In genomic region chr17:80827646-80828643, GRCh38 we compare ENCODE assay signal across 7 cellular contexts.
DNase-seq lines count a peak whose midpoint lies in the region; ATAC-seq and TF ChIP-seq lines count a peak whose summit lies in the region.

No MANE protein-coding gene starts in this region.

- peak overlapping the region; percentile 60 for H3K4me2 ChIP-seq in GM23338

- peak overlapping the region; percentile 69; the same call in 1 of the 2 replicates for H3K27ac ChIP-seq in GM23338 (ENCODE audit: low read depth)

- DNase-seq in GM23338 (ENCODE audit: low spot score): peak; percentile 64
- DNase-seq in NCI-H1417 (lab: John Stamatoyannopoulos, UW): peak; percentile 85 to 86 (median 86)
- peak; percentile 30 for DNase-seq in nephron progenitor cell
- no peak for DNase-seq in foreskin fibroblast
- no peak for DNase-seq in NAMALWA (ENCODE audit: low spot score)

- no peaks in the 10 kb centered on the region for H3K27me3 ChIP-seq in GM23338 (ENCODE audit: insufficient read depth)

- H3K36me3 ChIP-seq in GM23338 (ENCODE audit: insufficient read depth): no peaks in the 10 kb centered on the region

- H3K9me3 Mint-ChIP-seq in GM23338: no peaks in the 10 kb centered on the region
- H3K9me3 Mint-ChIP-seq in brain: peaks cover 0 to 8% (median 7%) of the 10 kb centered on the region in 5 experiments
- H3K9me3 Mint-ChIP-seq in nephron progenitor cell: peaks cover 3% of the 10 kb centered on the region

- no peak overlapping the region for H2AFZ ChIP-seq in GM23338

- H3K27me3 Mint-ChIP-seq in GM23338 (ENCODE audit: insufficient read depth, low read depth, poor library complexity): peaks cover 15% of the 10 kb centered on the region
- peaks cover 5% of the 10 kb centered on the region for H3K27me3 Mint-ChIP-seq in brain
- peaks cover 15% of the 10 kb centered on the region for H3K27me3 Mint-ChIP-seq in nephron progenitor cell (ENCODE audit: low read depth, poor library complexity)

- no peaks in the 10 kb centered on the region for H4K20me1 ChIP-seq in GM23338 (replicated peaks; ENCODE audit: insufficient read depth)

- H3K27ac Mint-ChIP-seq in GM23338 (peak overlapping the region; percentile 76; the same call in 1 of the 2 replicates), brain (peak overlapping the region in 3 of 5 experiments; percentile 77 to 98 (median 83)), nephron progenitor cell (no peak overlapping the region)

- H3K79me2 ChIP-seq in GM23338 (replicated peaks; ENCODE audit: insufficient read depth): no peaks in the 10 kb centered on the region

- H3K4me1 ChIP-seq in GM23338 (ENCODE audit: insufficient read depth): peaks cover 14% of the 10 kb centered on the region; the same call in 1 of the 2 replicates

- peaks cover 12% of the 10 kb centered on the region; the same call in 2 of the 3 replicates for H3K36me3 Mint-ChIP-seq in GM23338 (ENCODE audit: low read depth)
- peaks cover 33% of the 10 kb centered on the region for H3K36me3 Mint-ChIP-seq in brain
- peaks cover 44% of the 10 kb centered on the region for H3K36me3 Mint-ChIP-seq in nephron progenitor cell (ENCODE audit: low read depth)

- TF ChIP-seq CTCF in GM23338 (conservative IDR thresholded peaks at IDR 0.05; ENCODE audit: low read depth in 2 of 2) (no peak), brain (conservative IDR thresholded peaks at IDR 0.05) (no peak), nephron progenitor cell (IDR thresholded peaks at IDR 0.05) (no peak), foreskin fibroblast (IDR thresholded peaks at IDR 0.05; ENCODE audit: low read depth, low read length) (no peak)

- H3K9me2 ChIP-seq in GM23338 (ENCODE audit: insufficient read depth): no peaks in the 10 kb centered on the region

- peak overlapping the region; percentile 6; the same call in 1 of the 3 replicates for H3K4me3 Mint-ChIP-seq in GM23338
- H3K4me3 Mint-ChIP-seq in brain: no peak overlapping the region
- H3K4me3 Mint-ChIP-seq in nephron progenitor cell: no peak overlapping the region

- 0 out of 2 replicates have a peak, but pooled peaks cover 13% of the 10 kb centered on the region for H3F3A ChIP-seq in GM23338 (replicated peaks; ENCODE audit: low read depth)

- ATAC-seq in GM23338 (peak; percentile 69), HG03457 (IDR thresholded peaks at IDR 0.05; ENCODE audit: unreplicated experiment) (no peak)

- H3K4me1 Mint-ChIP-seq in GM23338: peaks cover 46% of the 10 kb centered on the region
- peaks cover 31% of the 10 kb centered on the region for H3K4me1 Mint-ChIP-seq in brain
- H3K4me1 Mint-ChIP-seq in nephron progenitor cell: peaks cover 35% of the 10 kb centered on the region

- no peak overlapping the region for H3K4me3 ChIP-seq in GM23338
- H3K4me3 ChIP-seq in foreskin fibroblast (ENCODE audit: low read depth in 1 of 2, low read length in 2 of 2): no peak overlapping the region

TF ChIP-seq in GM23338, 12 proteins besides CTCF, POLR2A, EP300 and RAD21:
- peak; percentile 37; the same call in 1 of the 2 replicates for TF ChIP-seq CREB1 (CRISPR knock-in tag; IDR thresholded peaks at IDR 0.05; ENCODE audit: low read depth)
- no peak for TF ChIP-seq REST (IDR thresholded peaks at IDR 0.05; ENCODE audit: unreplicated experiment)

Comparison
In these comparisons a context has a peak if more than half of its experiments do, and no peak if none do; other contexts are left out.
1. DNase-seq: peak in GM23338 (single experiment), NCI-H1417 (3 of 3) and nephron progenitor cell (single experiment); none in foreskin fibroblast (0 of 2) and NAMALWA (single experiment).